In genomic region chr1:197903196-197903514, GRCh38 we compare ENCODE assay signal across 8 cellular contexts. TPM values are rescaled to one million over a fixed set of nuclear protein-coding genes. Genes with fewer than 3 reads are reported as not detected.
DNase-seq lines count a peak whose midpoint lies in the region; ATAC-seq, FAIRE-seq and TF ChIP-seq lines count a peak whose summit lies in the region.

No MANE protein-coding gene starts in this region.

- no peaks in the 10 kb centered on the region for H4K20me1 ChIP-seq in HCT116 (ENCODE audit: insufficient read depth)

- no peak for FAIRE-seq in small intestine (lab: Jason Lieb, UNC)

- intact Hi-C loops in HCT116 (cut with micrococcal nuclease): no loop called here

- peaks cover 17% of the 10 kb centered on the region for H3K4me1 Mint-ChIP-seq in activated CD4-positive, alpha-beta memory T cell treated with anti-CD3 and anti-CD28 coated beads, Interleukin-2, amount 10 ng/mL, durations not matched to agents 7 days and 5 days

- H3K4me1 ChIP-seq in HCT116 (ENCODE audit: control insufficient read depth in 1 of 2, insufficient read depth in 2 of 2, low read length in 2 of 2) (peaks cover 3 to 16% of the 10 kb centered on the region in 2 experiments; a peak in 2 of 4 replicates), iPS DF 6.9 (ENCODE audit: control insufficient read depth, insufficient read depth, low read length) (0 out of 2 replicates have a peak, but pooled peaks cover 1% of the 10 kb centered on the region), small intestine (ENCODE audit: control insufficient read depth in 2 of 2, insufficient read depth in 1 of 2, low read depth in 1 of 2, low read length in 1 of 2) (no peaks in the 10 kb centered on the region)

- peak overlapping the region; percentile 74 for H3K27ac Mint-ChIP-seq in activated CD4-positive, alpha-beta memory T cell treated with anti-CD3 and anti-CD28 coated beads, Interleukin-2, amount 10 ng/mL, durations not matched to agents 7 days and 5 days

- H3K36me3 Mint-ChIP-seq in activated CD4-positive, alpha-beta memory T cell treated with anti-CD3 and anti-CD28 coated beads, Interleukin-2, amount 10 ng/mL, durations not matched to agents 7 days and 5 days (ENCODE audit: low read depth): no peaks in the 10 kb centered on the region

- peak overlapping the region; percentile 81 for H3K9ac ChIP-seq in HCT116 (ENCODE audit: low read length)

- H3K9me3 ChIP-seq in HCT116 (ENCODE audit: control insufficient read depth in 1 of 2, insufficient read depth in 1 of 2, low read depth in 1 of 2, low read length in 2 of 2): no peaks in the 10 kb centered on the region
- no peaks in the 10 kb centered on the region for H3K9me3 ChIP-seq in iPS DF 6.9 (ENCODE audit: control insufficient read depth, insufficient read depth, low read length)
- no peaks in the 10 kb centered on the region for H3K9me3 ChIP-seq in small intestine (ENCODE audit: control insufficient read depth, low read depth)

- POLR2A ChIA-PET in HCT116 (lab: Charles Lee): interaction anchor here (0.7 to 1.3 kb wide), 2 partner anchors 12 to 13 kb away, joined by 3 read pairs; no protein-coding TSS in a partner anchor
- POLR2A ChIA-PET in activated CD4-positive, alpha-beta memory T cell treated with anti-CD3 and anti-CD28 coated beads, Interleukin-2, amount 10 ng/mL, durations not matched to agents 7 days and 5 days (lab: Charles Lee): interaction anchor here (0.6 to 2.0 kb wide), 12 partner anchors 8 to 779 kb away, joined by 3 to 16 read pairs (median 5); partner anchors contain the start of genes DENND1B and LHX9

- CTCF ChIA-PET in HCT116 (lab: Charles Lee): interaction anchor here (3.3 kb wide), 1 partner anchor 11 kb away, joined by 19 read pairs; no protein-coding TSS in a partner anchor
- CTCF ChIA-PET in activated CD4-positive, alpha-beta memory T cell treated with anti-CD3 and anti-CD28 coated beads, Interleukin-2, amount 10 ng/mL, durations not matched to agents 7 days and 5 days (lab: Charles Lee): interaction anchor here (0.7 to 4.8 kb wide), 11 partner anchors 8 to 562 kb away, joined by 3 to 35 read pairs (median 4); partner anchors contain the start of gene LHX9

- H3K4me2 ChIP-seq in HCT116 (ENCODE audit: low read length): peak overlapping the region; percentile 90

- TF ChIP-seq POLR2A in HCT116 (IDR thresholded peaks at IDR 0.05; ENCODE audit: borderline replicate concordance, extremely low read depth, insufficient read depth, insufficient read length): no peak

- in situ Hi-C loops in ACHN (cut with HindIII; ENCODE audit: low pct_ligation_motif_present, low pct_unique_long_range_greater_than_20kb, low sequenced_read_pairs): no loop called here

- TF ChIP-seq CTCF in HCT116 (IDR thresholded peaks at IDR 0.05 in 2 of 3, conservative IDR thresholded peaks at IDR 0.05 in 1 of 3; ENCODE audit: borderline replicate concordance in 1 of 3, insufficient read depth in 1 of 3, low read depth in 2 of 3, low read length in 2 of 3): no peak

- DNase-seq in HCT116 (ENCODE audit: low read depth, low spot score) (no peak), iPS DF 6.9 (ENCODE audit: low read depth, low spot score) (no peak), small intestine (no peak), ACHN (no peak), NCI-H2171 (lab: John Stamatoyannopoulos, UW) (no peak), SIG-M5 treated with dmso at 0.1 percent for 504 hours (lab: John Stamatoyannopoulos, UW; ENCODE audit: unreplicated experiment) (no peak), dermis blood vessel endothelial cell (no peak)
- no peak for DNase-seq in activated CD4-positive, alpha-beta memory T cell treated with anti-CD3 and anti-CD28 coated beads, Interleukin-2, amount 10 ng/mL, durations not matched to agents 7 days and 5 days

- H3K36me3 ChIP-seq in HCT116 (ENCODE audit: control insufficient read depth in 1 of 2, insufficient read depth in 2 of 2, low read length in 2 of 2) (no peaks in the 10 kb centered on the region), iPS DF 6.9 (ENCODE audit: control insufficient read depth, insufficient read depth, low read length) (no peaks in the 10 kb centered on the region), small intestine (ENCODE audit: control insufficient read depth in 2 of 2, insufficient read depth in 2 of 2, low read length in 2 of 2) (no peaks in the 10 kb centered on the region)

- H3K4me3 Mint-ChIP-seq in activated CD4-positive, alpha-beta memory T cell treated with anti-CD3 and anti-CD28 coated beads, Interleukin-2, amount 10 ng/mL, durations not matched to agents 7 days and 5 days: peak overlapping the region; percentile 85

- no peaks in the 10 kb centered on the region for H3K79me2 ChIP-seq in HCT116 (ENCODE audit: insufficient read depth, low read length)

- no peak for TF ChIP-seq RAD21 in HCT116 (IDR thresholded peaks at IDR 0.05; ENCODE audit: low read depth)

- TSS peak; percentile 85 for BruUV-seq in HCT116 (replicated peaks; lab: Mats Ljungman, UMichigan)

- peak overlapping the region; percentile 69 for H2AFZ ChIP-seq in HCT116 (ENCODE audit: low read depth, low read length, poor library complexity, severe bottlenecking)

- H3K27ac ChIP-seq in HCT116 (ENCODE audit: low read depth, low read length) (no peak overlapping the region; the same call in 1 of the 2 replicates), iPS DF 6.9 (ENCODE audit: low read length) (no peak overlapping the region), small intestine (ENCODE audit: low read depth in 1 of 2, low read length in 1 of 2) (peak overlapping the region in 1 of 2 donors; percentile 8)

- H3K27me3 ChIP-seq in HCT116 (ENCODE audit: insufficient read depth, low read length) (peaks cover 4% of the 10 kb centered on the region; the same call in 1 of the 2 replicates), iPS DF 6.9 (ENCODE audit: control insufficient read depth, insufficient read depth, low read length) (peaks cover 36% of the 10 kb centered on the region), small intestine (ENCODE audit: control insufficient read depth in 2 of 2, insufficient read depth in 2 of 2, low read length in 2 of 2) (peaks cover 0 to 12% of the 10 kb centered on the region in 2 donors)

- RAD21 ChIA-PET in HCT116 (lab: Charles Lee; ENCODE audit: low non-redundant PET in 1 of 2, low total read pairs in 2 of 2, uncharacterized antibody in 2 of 2, unreplicated experiment in 2 of 2): no interaction called here

- H3K9me3 Mint-ChIP-seq in activated CD4-positive, alpha-beta memory T cell treated with anti-CD3 and anti-CD28 coated beads, Interleukin-2, amount 10 ng/mL, durations not matched to agents 7 days and 5 days: no peaks in the 10 kb centered on the region

- peaks cover 46% of the 10 kb centered on the region for H3K27me3 Mint-ChIP-seq in activated CD4-positive, alpha-beta memory T cell treated with anti-CD3 and anti-CD28 coated beads, Interleukin-2, amount 10 ng/mL, durations not matched to agents 7 days and 5 days

- H3K9me2 ChIP-seq in HCT116 (ENCODE audit: insufficient read depth): no peaks in the 10 kb centered on the region

- H3K4me3 ChIP-seq in HCT116 (replicated peaks in 1 of 2; ENCODE audit: low read depth in 1 of 2, low read length in 2 of 2) (peak overlapping the region; percentile 58 to 76), iPS DF 6.9 (ENCODE audit: low read length) (peak overlapping the region; percentile 50; the same call in 1 of the 2 replicates), small intestine (ENCODE audit: low read depth in 1 of 2, low read length in 2 of 2) (peak overlapping the region; percentile 64 to 66)

- WGBS in iPS DF 6.9 (ENCODE audit: insufficient coverage, insufficient read length): no CpG with 5 or more reads among the region's 3 CpGs
- WGBS in small intestine, 3 donors: 15 to 28% (median 22%) methylated on average over 3 of the region's 3 CpGs

- ATAC-seq in HCT116: no peak

TF ChIP-seq in HCT116, 20 proteins besides CTCF, POLR2A, EP300 and RAD21:
- TF ChIP-seq EZH2 (IDR thresholded peaks at IDR 0.05) (no peak), ZBTB33 (IDR thresholded peaks at IDR 0.05; ENCODE audit: extremely low read depth, insufficient replicate concordance, low read length) (no peak), FOSL1 (IDR thresholded peaks at IDR 0.05; ENCODE audit: low read depth) (no peak), YY1 (IDR thresholded peaks at IDR 0.05; ENCODE audit: extremely low read depth, insufficient replicate concordance, low read depth, low read length) (no peak), MAX (IDR thresholded peaks at IDR 0.05) (no peak), POLR2AphosphoS5 (IDR thresholded peaks at IDR 0.05; ENCODE audit: low read depth, low read length) (no peak), EZH2phosphoT487 (IDR thresholded peaks at IDR 0.05; ENCODE audit: borderline replicate concordance) (no peak), EGR1 (IDR thresholded peaks at IDR 0.05; ENCODE audit: low read depth) (no peak)

RNA-seq across cellular contexts. Expression of gene C1orf53, which starts 0.7 kb away (rescaled TPM):
- total RNA-seq in HCT116 (2021; ENCODE audit: unreplicated experiment) (4.2 TPM), dermis blood vessel endothelial cell (2.0 and 2.7 TPM in 2 replicates)
- 2.4 and 3.1 TPM in 2 replicates for polyA plus RNA-seq in HCT116 (2012)
- total RNA-seq in activated CD4-positive, alpha-beta memory T cell treated with anti-CD3 and anti-CD28 coated beads, Interleukin-2, amount 10 ng/mL, durations not matched to agents 7 days and 5 days: under 1 TPM in 1 of 2 experiments, not detected in 1; 0.55 TPM
- 10 to 100 TPM in 1 of 3 donors, 1 to 10 TPM in 2; 8.6 to 16.8 (median 8.6) TPM for polyA plus RNA-seq in small intestine

RNA-seq across cellular contexts. Expression of gene LHX9, which starts 14.0 kb away (rescaled TPM):
- total RNA-seq in HCT116 (2021; ENCODE audit: unreplicated experiment) (0.22 TPM), dermis blood vessel endothelial cell (not detected in 2 replicates)
- 0.09 and 0.13 TPM in 2 replicates for polyA plus RNA-seq in HCT116 (2012)
- not detected for total RNA-seq in activated CD4-positive, alpha-beta memory T cell treated with anti-CD3 and anti-CD28 coated beads, Interleukin-2, amount 10 ng/mL, durations not matched to agents 7 days and 5 days
- polyA plus RNA-seq in small intestine: under 1 TPM in 1 of 3 donors, not detected in 2; 0.09 TPM
